1 cellular context compared by ENCODE assay signal in genomic region chr4:113701156-113701555, GRCh38.
TF ChIP-seq lines count a peak whose summit lies in the region.

No MANE protein-coding gene starts in this region.

TF ChIP-seq in IMR-90, 13 proteins besides CTCF, POLR2A, EP300 and RAD21 (continued from another document):
- TF ChIP-seq BHLHE40 (IDR thresholded peaks at IDR 0.05; ENCODE audit: low read depth, low read length) (no peak), USF2 (IDR thresholded peaks at IDR 0.05; ENCODE audit: low read depth, low read length) (no peak), RCOR1 (IDR thresholded peaks at IDR 0.05; ENCODE audit: insufficient replicate concordance, low read length) (no peak), SMC3 (IDR thresholded peaks at IDR 0.05; ENCODE audit: low read depth, low read length) (no peak), NFE2L2 (IDR thresholded peaks at IDR 0.05; ENCODE audit: low read depth, low read length) (no peak)
